Comparison of ENCODE assay signal across 9 cellular contexts in genomic region chr5:100790170-100790665, GRCh38.
DNase-seq lines count a peak whose midpoint lies in the region; ATAC-seq, FAIRE-seq and TF ChIP-seq lines count a peak whose summit lies in the region.
"Had no signal": no experiment of that assay in that cellular context is flagged by ENCODE, and none has a peak within 500 bp of the region (broad histone marks: within the 10 kb centered on the region; RNA-seq: fewer than 3 reads in every experiment).

No MANE protein-coding gene starts in this region.

- H3K9me3 Mint-ChIP-seq in activated T-helper 17 cell treated with anti-CD3 and anti-CD28 coated beads, Interleukin-2, amount 50 U/mL, for 72 hours: peaks cover 5% of the 10 kb centered on the region
- H3K9me3 Mint-ChIP-seq in activated naive CD8-positive, alpha-beta T cell treated with anti-CD3 and anti-CD28 coated beads for 36 hours: peaks cover 9% of the 10 kb centered on the region

- no peaks in the 10 kb centered on the region for H3K36me3 ChIP-seq in tibial artery

- no peaks in the 10 kb centered on the region for H3K36me3 Mint-ChIP-seq in activated T-helper 17 cell treated with anti-CD3 and anti-CD28 coated beads, Interleukin-2, amount 50 U/mL, for 72 hours (ENCODE audit: low read depth)
- H3K36me3 Mint-ChIP-seq in activated naive CD8-positive, alpha-beta T cell treated with anti-CD3 and anti-CD28 coated beads for 36 hours: peaks cover 4% of the 10 kb centered on the region

- no peaks in the 10 kb centered on the region for H3K4me1 ChIP-seq in tibial artery

- H3K9me3 ChIP-seq in tibial artery: peaks cover 0 to 8% (median 0%) of the 10 kb centered on the region in 3 donors

- no peaks in the 10 kb centered on the region for H3K4me1 Mint-ChIP-seq in activated T-helper 17 cell treated with anti-CD3 and anti-CD28 coated beads, Interleukin-2, amount 50 U/mL, for 72 hours
- peaks cover 9% of the 10 kb centered on the region for H3K4me1 Mint-ChIP-seq in activated naive CD8-positive, alpha-beta T cell treated with anti-CD3 and anti-CD28 coated beads for 36 hours

- DNase-seq in GM10248 (ENCODE audit: extremely low spot score): no peak
- no peak for DNase-seq in H54 (ENCODE audit: insufficient read length, low spot score)
- peak; percentile 15 for DNase-seq in LoVo (ENCODE audit: low spot score)
- DNase-seq in iPS-NIHi11 (ENCODE audit: low spot score): peak; percentile 39
- no peak for DNase-seq in tibial artery
- no peak for DNase-seq in activated effector memory CD4-positive, alpha-beta T cell treated with Interleukin-2 at 50 U/mL for 16 hours
- DNase-seq in activated naive CD8-positive, alpha-beta T cell treated with anti-CD3 and anti-CD28 coated beads for 36 hours: no peak

- H3K27ac ChIP-seq in tibial artery: no peak overlapping the region

- H3K27me3 ChIP-seq in tibial artery: no peaks in the 10 kb centered on the region

- FAIRE-seq in H54 (lab: Jason Lieb, UNC): peak; percentile 20
- FAIRE-seq: islet of Langerhans had no signal

- no peak overlapping the region for H3K27ac Mint-ChIP-seq in activated T-helper 17 cell treated with anti-CD3 and anti-CD28 coated beads, Interleukin-2, amount 50 U/mL, for 72 hours
- H3K27ac Mint-ChIP-seq in activated naive CD8-positive, alpha-beta T cell treated with anti-CD3 and anti-CD28 coated beads for 36 hours: no peak overlapping the region

- H3K4me3 Mint-ChIP-seq in activated T-helper 17 cell treated with anti-CD3 and anti-CD28 coated beads, Interleukin-2, amount 50 U/mL, for 72 hours: no peak overlapping the region
- no peak overlapping the region for H3K4me3 Mint-ChIP-seq in activated naive CD8-positive, alpha-beta T cell treated with anti-CD3 and anti-CD28 coated beads for 36 hours

- ATAC-seq in activated T-helper 17 cell treated with anti-CD3 and anti-CD28 coated beads, Interleukin-2, amount 50 U/mL, for 72 hours (replicated peaks): no peak

- TF ChIP-seq CTCF in GM10248 (IDR thresholded peaks at IDR 0.05; ENCODE audit: control extremely low read depth, extremely low read depth, low read depth, missing control alignments) (peak; percentile 16), tibial artery (IDR thresholded peaks at IDR 0.05) (no peak)

- POLR2A ChIA-PET in GM10248 (lab: Yijun Ruan, JAX): no interaction called here

- no peaks in the 10 kb centered on the region for H3K27me3 Mint-ChIP-seq in activated T-helper 17 cell treated with anti-CD3 and anti-CD28 coated beads, Interleukin-2, amount 50 U/mL, for 72 hours
- H3K27me3 Mint-ChIP-seq in activated naive CD8-positive, alpha-beta T cell treated with anti-CD3 and anti-CD28 coated beads for 36 hours: no peaks in the 10 kb centered on the region

- TF ChIP-seq POLR2A in H54 (IDR thresholded peaks at IDR 0.05; ENCODE audit: low read depth, low read length): no peak

- intact Hi-C loops in tibial artery (cut with DNase I; ENCODE audit: low total_unique reads): no loop called here

- CTCF ChIA-PET in GM10248 (lab: Yijun Ruan, JAX): interaction anchor here (1.1 to 2.2 kb wide), 8 partner anchors 9 to 23 kb away, joined by 3 to 6 read pairs (median 4); no protein-coding TSS in a partner anchor

- H3K4me3 ChIP-seq in tibial artery: no peak overlapping the region

Comparison
In these comparisons a context has a peak if more than half of its experiments do, and no peak if none do; other contexts are left out.
1. DNase-seq: peak in LoVo (single experiment) and iPS-NIHi11 (single experiment); none in GM10248 (single experiment), H54 (single experiment), tibial artery (0 of 2), activated effector memory CD4-positive, alpha-beta T cell treated with Interleukin-2 at 50 U/mL for 16 hours (single experiment) and activated naive CD8-positive, alpha-beta T cell treated with anti-CD3 and anti-CD28 coated beads for 36 hours (single experiment).